ENCODE assay signal across 12 cellular contexts in genomic region chr6:139449611-139450000, GRCh38.
A peak's percentile ranks its signal among the peaks of the same experiment; 100 is the strongest.
DNase-seq lines count a peak whose midpoint lies in the region; ATAC-seq, FAIRE-seq and TF ChIP-seq lines count a peak whose summit lies in the region.
"Had no signal": no experiment of that assay in that cellular context is flagged by ENCODE, and none has a peak within 500 bp of the region (broad histone marks: within the 10 kb centered on the region; RNA-seq: fewer than 3 reads in every experiment).

No MANE protein-coding gene starts in this region.

- FAIRE-seq in K562 (lab: Jason Lieb, UNC): peak; percentile 51

- H3K9me3 Mint-ChIP-seq in activated CD4-positive, alpha-beta T cell treated with anti-CD3 and anti-CD28 coated beads, Interleukin-2, amount 10 ng/mL, durations not matched to agents 24 days and 14 days: no peaks in the 10 kb centered on the region
- H3K9me3 Mint-ChIP-seq: natural killer cell had no signal

- CTCF ChIA-PET in K562 (lab: Yijun Ruan, JAX; ENCODE audit: low intra/inter-chr PET ratio): no interaction called here

- in situ Hi-C loops in K562 (cut with MboI): no loop called here

- H3K27me3 ChIP-seq in HL-60 (ENCODE audit: insufficient read depth, poor library complexity, severe bottlenecking) (no peaks in the 10 kb centered on the region), K562 (ENCODE audit: control insufficient read depth in 2 of 2, insufficient read depth in 2 of 2, low read length in 2 of 2) (no peaks in the 10 kb centered on the region), SJCRH30 (no peaks in the 10 kb centered on the region)

- no peak overlapping the region for H3K4me3 Mint-ChIP-seq in activated CD4-positive, alpha-beta T cell treated with anti-CD3 and anti-CD28 coated beads, Interleukin-2, amount 10 ng/mL, durations not matched to agents 24 days and 14 days
- H3K4me3 Mint-ChIP-seq: natural killer cell had no signal

- DNase-seq in HL-60 (ENCODE audit: low read depth in 1 of 2, low spot score in 1 of 2): no peak
- peak in 3 of 4 experiments; percentile 33 to 65 (median 48) for DNase-seq in K562 (ENCODE audit: extremely low read depth in 1 of 4, low spot score in 3 of 4)
- peak; percentile 39 to 64 for DNase-seq in foreskin fibroblast
- peak; percentile 45 for DNase-seq in renal cortical epithelial cell (ENCODE audit: low read depth)
- DNase-seq in NCI-H524 (lab: John Stamatoyannopoulos, UW): no peak
- DNase-seq in activated CD4-positive, alpha-beta T cell treated with anti-CD3 and anti-CD28 coated beads, Interleukin-2, amount 10 ng/mL, durations not matched to agents 24 days and 14 days: no peak
- no peak for DNase-seq in SJCRH30
- DNase-seq in stimulated activated CD4-positive, alpha-beta T cell treated with anti-CD3 and anti-CD28 coated beads, Interleukin-4, amount 100 ng/mL, for 4 hours: no peak
- DNase-seq: activated T-cell treated with anti-CD3 and anti-CD28 coated beads, Interleukin-2, amount 50 U/mL, for 1 hour; natural killer cell; NCI-H2029 treated with DMSO at 0.1 percent for 48 hours had no signal

- H3K9me3 ChIP-seq in K562 (replicated peaks; ENCODE audit: control insufficient read depth, insufficient read depth, low read depth, low read length) (no peaks in the 10 kb centered on the region), SJCRH30 (replicated peaks) (0 out of 2 replicates have a peak, but pooled peaks cover 3% of the 10 kb centered on the region)

- no peaks in the 10 kb centered on the region for H3K27me3 Mint-ChIP-seq in activated CD4-positive, alpha-beta T cell treated with anti-CD3 and anti-CD28 coated beads, Interleukin-2, amount 10 ng/mL, durations not matched to agents 24 days and 14 days

- H3K27ac Mint-ChIP-seq in activated CD4-positive, alpha-beta T cell treated with anti-CD3 and anti-CD28 coated beads, Interleukin-2, amount 10 ng/mL, durations not matched to agents 24 days and 14 days: no peak overlapping the region
- H3K27ac Mint-ChIP-seq: natural killer cell had no signal

- H3K4me1 ChIP-seq in K562 (replicated peaks in 1 of 2; ENCODE audit: control insufficient read depth in 2 of 2, insufficient read depth in 2 of 2, low read length in 2 of 2) (peaks cover under 1 to 53% of the 10 kb centered on the region in 2 experiments; a peak in 4 of 5 replicates), SJCRH30 (peaks cover 10% of the 10 kb centered on the region)

- POLR2A ChIA-PET in K562 (lab: Yijun Ruan, JAX): interaction anchor here (0.6 to 3.2 kb wide), 6 partner anchors 9 to 84 kb away, joined by 3 to 18 read pairs (median 5); partner anchors contain the start of gene CITED2

- H3K36me3 ChIP-seq in K562 (ENCODE audit: control insufficient read depth, insufficient read depth, low read length) (no peaks in the 10 kb centered on the region), SJCRH30 (no peaks in the 10 kb centered on the region)

- H3K36me3 Mint-ChIP-seq in activated CD4-positive, alpha-beta T cell treated with anti-CD3 and anti-CD28 coated beads, Interleukin-2, amount 10 ng/mL, durations not matched to agents 24 days and 14 days (ENCODE audit: low read depth): no peaks in the 10 kb centered on the region
- H3K36me3 Mint-ChIP-seq: natural killer cell had no signal

- TF ChIP-seq POLR2A in K562 (conservative IDR thresholded peaks at IDR 0.05): no peak

- TF ChIP-seq RAD21 in K562 (CRISPR knock-in tag; conservative IDR thresholded peaks at IDR 0.05 in 1 of 2, IDR thresholded peaks at IDR 0.05 in 1 of 2): no peak

- H3K27ac ChIP-seq in HL-60 (replicated peaks) (peak overlapping the region; percentile 44; the same call in 1 of the 2 replicates), K562 (ENCODE audit: extremely low read depth, low read depth, low read length) (peak overlapping the region; percentile 87), SJCRH30 (no peak overlapping the region)
- H3K27ac ChIP-seq: coronary artery had no signal

- no peaks in the 10 kb centered on the region for H3K9me1 ChIP-seq in K562 (ENCODE audit: control insufficient read depth, insufficient read depth, low read length)

- peak overlapping the region in 1 of 2 experiments; percentile 64; a peak in 2 of 4 replicates for H3K9ac ChIP-seq in K562 (ENCODE audit: insufficient read depth in 1 of 2, low read depth in 2 of 2, low read length in 2 of 2)

- BruUV-seq in K562 (replicated peaks; lab: Mats Ljungman, UMichigan): no TSS peak

- no peak for ATAC-seq in K562
- ATAC-seq: natural killer cell had no signal

- H2AFZ ChIP-seq in K562 (ENCODE audit: low read depth, low read length): peak overlapping the region; percentile 84

- H3K79me2 ChIP-seq in K562 (ENCODE audit: control insufficient read depth, insufficient read depth, low read length): no peaks in the 10 kb centered on the region

- H3K4me1 Mint-ChIP-seq in activated CD4-positive, alpha-beta T cell treated with anti-CD3 and anti-CD28 coated beads, Interleukin-2, amount 10 ng/mL, durations not matched to agents 24 days and 14 days: peaks cover 16% of the 10 kb centered on the region
- H3K4me1 Mint-ChIP-seq: natural killer cell had no signal

- intact Hi-C loops in K562 (cut with micrococcal nuclease): loop anchor here (2.0 to 5.0 kb wide), 4 partner anchors 48 to 198 kb away; no protein-coding TSS in a partner anchor
- intact Hi-C loops in activated CD4-positive, alpha-beta T cell treated with anti-CD3 and anti-CD28 coated beads, Interleukin-2, amount 10 ng/mL, durations not matched to agents 24 days and 14 days (cut with micrococcal nuclease): no loop called here

- H3K4me2 ChIP-seq in K562 (ENCODE audit: insufficient read depth, low read length): no peak overlapping the region; the same call in 1 of the 2 replicates

- peak; percentile 74 for TF ChIP-seq EP300 in K562 (IDR thresholded peaks at IDR 0.05; ENCODE audit: low read length)

- no peak for TF ChIP-seq CTCF in HL-60 (IDR thresholded peaks at IDR 0.05; ENCODE audit: insufficient read depth, low read length)
- TF ChIP-seq CTCF in K562 (IDR thresholded peaks at IDR 0.05 in 2 of 3, conservative IDR thresholded peaks at IDR 0.05 in 1 of 3; ENCODE audit: insufficient read depth in 2 of 3, low read depth in 1 of 3, low read length in 3 of 3): no peak
- no peak for TF ChIP-seq CTCF in foreskin fibroblast (IDR thresholded peaks at IDR 0.05; ENCODE audit: low read depth, low read length)

- no peak overlapping the region for H3K4me3 ChIP-seq in HL-60 (replicated peaks; ENCODE audit: insufficient read depth, low read length)
- no peak overlapping the region for H3K4me3 ChIP-seq in K562
- H3K4me3 ChIP-seq in foreskin fibroblast (ENCODE audit: low read depth in 1 of 2, low read length in 2 of 2): no peak overlapping the region
- H3K4me3 ChIP-seq in SJCRH30: no peak overlapping the region
- H3K4me3 ChIP-seq: coronary artery had no signal

- no peaks in the 10 kb centered on the region for H4K20me1 ChIP-seq in K562 (replicated peaks; ENCODE audit: control insufficient read depth, insufficient read depth, low read length)

TF ChIP-seq in K562, 482 proteins besides CTCF, POLR2A, EP300 and RAD21 (continues in another document):
- 0 out of 2 replicates have a peak, but pooled peaks have one; percentile 21 for TF ChIP-seq NCOA1 (IDR thresholded peaks at IDR 0.05; ENCODE audit: low read depth)
- no peak for TF ChIP-seq ZNF121 (CRISPR knock-in tag; conservative IDR thresholded peaks at IDR 0.05)
- peak; percentile 100 for TF ChIP-seq C11orf30 (IDR thresholded peaks at IDR 0.05; ENCODE audit: low read depth)
- no peak for TF ChIP-seq RHOXF2B (CRISPR knock-in tag; conservative IDR thresholded peaks at IDR 0.05)
- peak; percentile 91 for TF ChIP-seq NFE2 (IDR thresholded peaks at IDR 0.05; ENCODE audit: low read depth)
- TF ChIP-seq, protein P1, sequence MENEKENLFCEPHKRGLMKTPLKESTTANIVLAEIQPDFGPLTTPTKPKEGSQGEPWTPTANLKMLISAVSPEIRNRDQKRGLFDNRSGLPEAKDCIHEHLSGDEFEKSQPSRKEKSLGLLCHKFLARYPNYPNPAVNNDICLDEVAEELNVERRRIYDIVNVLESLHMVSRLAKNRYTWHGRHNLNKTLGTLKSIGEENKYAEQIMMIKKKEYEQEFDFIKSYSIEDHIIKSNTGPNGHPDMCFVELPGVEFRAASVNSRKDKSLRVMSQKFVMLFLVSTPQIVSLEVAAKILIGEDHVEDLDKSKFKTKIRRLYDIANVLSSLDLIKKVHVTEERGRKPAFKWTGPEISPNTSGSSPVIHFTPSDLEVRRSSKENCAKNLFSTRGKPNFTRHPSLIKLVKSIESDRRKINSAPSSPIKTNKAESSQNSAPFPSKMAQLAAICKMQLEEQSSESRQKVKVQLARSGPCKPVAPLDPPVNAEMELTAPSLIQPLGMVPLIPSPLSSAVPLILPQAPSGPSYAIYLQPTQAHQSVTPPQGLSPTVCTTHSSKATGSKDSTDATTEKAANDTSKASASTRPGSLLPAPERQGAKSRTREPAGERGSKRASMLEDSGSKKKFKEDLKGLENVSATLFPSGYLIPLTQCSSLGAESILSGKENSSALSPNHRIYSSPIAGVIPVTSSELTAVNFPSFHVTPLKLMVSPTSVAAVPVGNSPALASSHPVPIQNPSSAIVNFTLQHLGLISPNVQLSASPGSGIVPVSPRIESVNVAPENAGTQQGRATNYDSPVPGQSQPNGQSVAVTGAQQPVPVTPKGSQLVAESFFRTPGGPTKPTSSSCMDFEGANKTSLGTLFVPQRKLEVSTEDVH (IDR thresholded peaks at IDR 0.05; ENCODE audit: low read depth, partially characterized antibody): peak; percentile 36
- TF ChIP-seq ZNF384 (IDR thresholded peaks at IDR 0.05; ENCODE audit: low read depth, low read length): 0 out of 2 replicates have a peak, but pooled peaks have one; percentile 23
- 0 out of 4 replicates have a peak, but pooled peaks of 1 of the 2 experiments have one; percentile 7 for TF ChIP-seq CSDE1 (IDR thresholded peaks at IDR 0.05)
- TF ChIP-seq HDAC3 (IDR thresholded peaks at IDR 0.05; ENCODE audit: borderline replicate concordance, partially characterized antibody): peak; percentile 14
- TF ChIP-seq, protein P2, sequence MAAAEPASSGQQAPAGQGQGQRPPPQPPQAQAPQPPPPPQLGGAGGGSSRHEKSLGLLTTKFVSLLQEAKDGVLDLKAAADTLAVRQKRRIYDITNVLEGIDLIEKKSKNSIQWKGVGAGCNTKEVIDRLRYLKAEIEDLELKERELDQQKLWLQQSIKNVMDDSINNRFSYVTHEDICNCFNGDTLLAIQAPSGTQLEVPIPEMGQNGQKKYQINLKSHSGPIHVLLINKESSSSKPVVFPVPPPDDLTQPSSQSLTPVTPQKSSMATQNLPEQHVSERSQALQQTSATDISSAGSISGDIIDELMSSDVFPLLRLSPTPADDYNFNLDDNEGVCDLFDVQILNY (CRISPR knock-in tag; IDR thresholded peaks at IDR 0.05): no peak
- peak; percentile 91 for TF ChIP-seq SMARCA4 (IDR thresholded peaks at IDR 0.05)
- TF ChIP-seq ARID1B (IDR thresholded peaks at IDR 0.05): peak; percentile 90
- no peak for TF ChIP-seq GABPA (tag; conservative IDR thresholded peaks at IDR 0.05; ENCODE audit: low read depth)
- peak; percentile 7 to 23; a peak in 1 of 4 replicates for TF ChIP-seq FOXK2 (conservative IDR thresholded peaks at IDR 0.05 in 1 of 2, IDR thresholded peaks at IDR 0.05 in 1 of 2; ENCODE audit: low read depth in 2 of 2)
- TF ChIP-seq CBX5 (IDR thresholded peaks at IDR 0.05; ENCODE audit: borderline replicate concordance, low read depth): no peak

Comparison
In these comparisons a context has a peak if more than half of its experiments do, and no peak if none do; other contexts are left out.
1. DNase-seq: peak in K562 (3 of 4), foreskin fibroblast (2 of 2) and renal cortical epithelial cell (single experiment); none in HL-60 (0 of 2), NCI-H524 (0 of 2), activated CD4-positive, alpha-beta T cell treated with anti-CD3 and anti-CD28 coated beads, Interleukin-2, amount 10 ng/mL, durations not matched to agents 24 days and 14 days (single experiment), SJCRH30 (0 of 2) and stimulated activated CD4-positive, alpha-beta T cell treated with anti-CD3 and anti-CD28 coated beads, Interleukin-4, amount 100 ng/mL, for 4 hours (0 of 2).